ENCODE assay signal across 17 cellular contexts in genomic region chr13:71524245-71525002, GRCh38.
DNase-seq lines count a peak whose midpoint lies in the region; ATAC-seq lines count a peak whose summit lies in the region.
"Had no signal": no experiment of that assay in that cellular context is flagged by ENCODE, and none has a peak within 500 bp of the region (broad histone marks: within the 10 kb centered on the region; RNA-seq: fewer than 3 reads in every experiment).

No MANE protein-coding gene starts in this region.

- no peaks in the 10 kb centered on the region for H3K9me3 Mint-ChIP-seq in activated T-helper 2 cell treated with anti-CD3 and anti-CD28 coated beads, Interferon-gamma antibody, Interleukin-2, Interleukin-4, amounts not matched to agents 10 μg/mL and 5 μg/mL and 100 μg/mL, durations not matched to agents 14 hours and 24 hours and 36 hours
- H3K9me3 Mint-ChIP-seq in activated T-cell treated with anti-CD3 and anti-CD28 coated beads, Interleukin-2, amount 50 U/mL, for 4 hours, result peaks cover 3% of the 10 kb centered on the region
- H3K9me3 Mint-ChIP-seq: activated naive CD8-positive, alpha-beta T cell treated with anti-CD3 and anti-CD28 coated beads, Interleukin-2, amount 10 ng/mL, durations not matched to agents 7 days and 5 days; dendritic cell treated with granulocyte-macrophage colony-stimulating factor and Interleukin-4, amounts not matched to agents 40 ng/mL and 50 ng/mL, for 4 days had no signal

- DNase-seq in ELR (ENCODE audit: low read depth) (peak; percentile 20), NCI-H2171 (lab: John Stamatoyannopoulos, UW) (peak; percentile 95), cerebellum (ENCODE audit: low spot score) (peak; percentile 14), renal cortical epithelial cell (ENCODE audit: low read depth) (peak; percentile 25), ureter (ENCODE audit: low spot score) (no peak), NCI-H510A treated with DMSO at 0.1 percent for 48 hours (lab: John Stamatoyannopoulos, UW) (no peak)
- no peak for DNase-seq in activated T-helper 2 cell treated with anti-CD3 and anti-CD28 coated beads, Interferon-gamma antibody, Interleukin-2, Interleukin-4, amounts not matched to agents 10 μg/mL and 5 μg/mL and 100 μg/mL, durations not matched to agents 14 hours and 24 hours and 36 hours (ENCODE audit: low spot score)
- DNase-seq in activated T-cell treated with anti-CD3 and anti-CD28 coated beads, Interleukin-2, amount 50 U/mL, for 4 hours, result no peak
- DNase-seq: activated CD4-positive, CD25-positive, alpha-beta regulatory T cell; activated CD8-positive, alpha-beta T cell treated with anti-CD3 and anti-CD28 coated beads, Interleukin-2, amount 10 ng/mL, durations not matched to agents 7 days and 5 days; activated naive CD8-positive, alpha-beta T cell treated with anti-CD3 and anti-CD28 coated beads, Interleukin-2, amount 10 ng/mL, durations not matched to agents 7 days and 5 days; AML-193; naive thymus-derived CD8-positive, alpha-beta T cell; OCI-M1; pancreas; small intestine had no signal

- no peaks in the 10 kb centered on the region for H3K4me1 Mint-ChIP-seq in activated T-helper 2 cell treated with anti-CD3 and anti-CD28 coated beads, Interferon-gamma antibody, Interleukin-2, Interleukin-4, amounts not matched to agents 10 μg/mL and 5 μg/mL and 100 μg/mL, durations not matched to agents 14 hours and 24 hours and 36 hours (ENCODE audit: low read depth)
- no peaks in the 10 kb centered on the region for H3K4me1 Mint-ChIP-seq in activated T-cell treated with anti-CD3 and anti-CD28 coated beads, Interleukin-2, amount 50 U/mL, for 4 hours (ENCODE audit: low read depth)
- H3K4me1 Mint-ChIP-seq: activated naive CD8-positive, alpha-beta T cell treated with anti-CD3 and anti-CD28 coated beads, Interleukin-2, amount 10 ng/mL, durations not matched to agents 7 days and 5 days had no signal

- no peaks in the 10 kb centered on the region for H3K36me3 Mint-ChIP-seq in activated T-helper 2 cell treated with anti-CD3 and anti-CD28 coated beads, Interferon-gamma antibody, Interleukin-2, Interleukin-4, amounts not matched to agents 10 μg/mL and 5 μg/mL and 100 μg/mL, durations not matched to agents 14 hours and 24 hours and 36 hours (ENCODE audit: low read depth)
- no peaks in the 10 kb centered on the region for H3K36me3 Mint-ChIP-seq in activated T-cell treated with anti-CD3 and anti-CD28 coated beads, Interleukin-2, amount 50 U/mL, for 4 hours (ENCODE audit: insufficient read depth)
- H3K36me3 Mint-ChIP-seq: activated naive CD8-positive, alpha-beta T cell treated with anti-CD3 and anti-CD28 coated beads, Interleukin-2, amount 10 ng/mL, durations not matched to agents 7 days and 5 days; naive thymus-derived CD8-positive, alpha-beta T cell had no signal

- no peaks in the 10 kb centered on the region for H3K27me3 Mint-ChIP-seq in activated T-helper 2 cell treated with anti-CD3 and anti-CD28 coated beads, Interferon-gamma antibody, Interleukin-2, Interleukin-4, amounts not matched to agents 10 μg/mL and 5 μg/mL and 100 μg/mL, durations not matched to agents 14 hours and 24 hours and 36 hours (ENCODE audit: low read depth)
- H3K27me3 Mint-ChIP-seq in activated T-cell treated with anti-CD3 and anti-CD28 coated beads, Interleukin-2, amount 50 U/mL, for 4 hours (ENCODE audit: low read depth), result no peaks in the 10 kb centered on the region
- H3K27me3 Mint-ChIP-seq: activated naive CD8-positive, alpha-beta T cell treated with anti-CD3 and anti-CD28 coated beads, Interleukin-2, amount 10 ng/mL, durations not matched to agents 7 days and 5 days; dendritic cell treated with granulocyte-macrophage colony-stimulating factor and Interleukin-4, amounts not matched to agents 40 ng/mL and 50 ng/mL, for 4 days; naive thymus-derived CD8-positive, alpha-beta T cell had no signal

- intact Hi-C loops in activated T-helper 2 cell treated with anti-CD3 and anti-CD28 coated beads, Interferon-gamma antibody, Interleukin-2, Interleukin-4, amounts not matched to agents 10 μg/mL and 5 μg/mL and 100 μg/mL, durations not matched to agents 14 hours and 24 hours and 36 hours (cut with micrococcal nuclease), result no loop called here

- no peak overlapping the region for H3K27ac Mint-ChIP-seq in activated T-helper 2 cell treated with anti-CD3 and anti-CD28 coated beads, Interferon-gamma antibody, Interleukin-2, Interleukin-4, amounts not matched to agents 10 μg/mL and 5 μg/mL and 100 μg/mL, durations not matched to agents 14 hours and 24 hours and 36 hours
- H3K27ac Mint-ChIP-seq: activated CD8-positive, alpha-beta T cell treated with anti-CD3 and anti-CD28 coated beads, Interleukin-2, amount 10 ng/mL, durations not matched to agents 7 days and 5 days; activated naive CD8-positive, alpha-beta T cell treated with anti-CD3 and anti-CD28 coated beads, Interleukin-2, amount 10 ng/mL, durations not matched to agents 7 days and 5 days; dendritic cell treated with granulocyte-macrophage colony-stimulating factor and Interleukin-4, amounts not matched to agents 40 ng/mL and 50 ng/mL, for 4 days; naive thymus-derived CD8-positive, alpha-beta T cell had no signal

- no peak for ATAC-seq in activated T-cell treated with anti-CD3 and anti-CD28 coated beads, Interleukin-2, amount 50 U/mL, for 4 hours
- ATAC-seq: activated CD8-positive, alpha-beta T cell treated with anti-CD3 and anti-CD28 coated beads, Interleukin-2, amount 10 ng/mL, durations not matched to agents 7 days and 5 days; naive thymus-derived CD8-positive, alpha-beta T cell had no signal

- H3K4me3 Mint-ChIP-seq in activated T-helper 2 cell treated with anti-CD3 and anti-CD28 coated beads, Interferon-gamma antibody, Interleukin-2, Interleukin-4, amounts not matched to agents 10 μg/mL and 5 μg/mL and 100 μg/mL, durations not matched to agents 14 hours and 24 hours and 36 hours (ENCODE audit: low read depth), result no peak overlapping the region
- H3K4me3 Mint-ChIP-seq in activated T-cell treated with anti-CD3 and anti-CD28 coated beads, Interleukin-2, amount 50 U/mL, for 4 hours, result no peak overlapping the region
- H3K4me3 Mint-ChIP-seq: activated CD8-positive, alpha-beta T cell treated with anti-CD3 and anti-CD28 coated beads, Interleukin-2, amount 10 ng/mL, durations not matched to agents 7 days and 5 days; activated naive CD8-positive, alpha-beta T cell treated with anti-CD3 and anti-CD28 coated beads, Interleukin-2, amount 10 ng/mL, durations not matched to agents 7 days and 5 days; dendritic cell treated with granulocyte-macrophage colony-stimulating factor and Interleukin-4, amounts not matched to agents 40 ng/mL and 50 ng/mL, for 4 days; naive thymus-derived CD8-positive, alpha-beta T cell had no signal

Comparison
In these comparisons a context has a peak if more than half of its experiments do, and no peak if none do; other contexts are left out.
1. DNase-seq: peak in ELR (single experiment), NCI-H2171 (single experiment), cerebellum (single experiment) and renal cortical epithelial cell (single experiment); none in ureter (single experiment), activated T-helper 2 cell treated with anti-CD3 and anti-CD28 coated beads, Interferon-gamma antibody, Interleukin-2, Interleukin-4, amounts not matched to agents 10 μg/mL and 5 μg/mL and 100 μg/mL, durations not matched to agents 14 hours and 24 hours and 36 hours (single experiment), NCI-H510A treated with DMSO at 0.1 percent for 48 hours (single experiment) and activated T-cell treated with anti-CD3 and anti-CD28 coated beads, Interleukin-2, amount 50 U/mL, for 4 hours (single experiment).